ENCODE assay signal across 17 cellular contexts in the genomic region with DNA sequence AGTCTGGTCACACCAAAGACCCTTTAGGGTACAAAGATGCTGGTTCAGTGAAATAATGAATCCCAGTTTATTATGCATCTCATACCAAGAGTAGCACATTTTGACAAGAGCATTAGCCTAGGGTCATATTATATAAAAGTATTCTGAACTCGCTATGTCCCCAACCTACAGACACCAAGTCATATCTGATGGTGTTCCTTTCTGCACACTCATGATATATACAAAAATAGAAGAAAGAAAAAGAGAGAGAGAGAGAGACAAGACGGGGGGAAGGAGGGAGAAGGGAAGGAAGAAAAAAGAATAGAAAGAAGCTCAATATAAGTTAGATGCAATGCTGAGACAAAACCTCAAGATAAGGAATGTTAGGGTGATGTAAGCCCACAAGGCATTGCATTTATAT.
DNase-seq lines count a peak whose midpoint lies in the region; ATAC-seq and TF ChIP-seq lines count a peak whose summit lies in the region.
"Had no signal": no experiment of that assay in that cellular context is flagged by ENCODE, and none has a peak within 500 bp of the region (broad histone marks: within the 10 kb centered on the region; RNA-seq: fewer than 3 reads in every experiment).

No MANE protein-coding gene starts in this region.

- no peaks in the 10 kb centered on the region for H3K36me3 Mint-ChIP-seq in stimulated activated naive B cell treated with anti-CD40 and anti-IgM and Interleukin-4, amounts not matched to agents 10 μg/mL and 1 μg/mL and 100 μg/mL, for 72 hours
- H3K36me3 Mint-ChIP-seq: CD8-positive, alpha-beta T cell had no signal

- TF ChIP-seq POLR2A in esophagus squamous epithelium (IDR thresholded peaks at IDR 0.05) (no peak), uterus (IDR thresholded peaks at IDR 0.05) (no peak)

- no peak overlapping the region for H3K27ac Mint-ChIP-seq in stimulated activated naive B cell treated with anti-CD40 and anti-IgM and Interleukin-4, amounts not matched to agents 10 μg/mL and 1 μg/mL and 100 μg/mL, for 72 hours
- H3K27ac Mint-ChIP-seq: CD8-positive, alpha-beta T cell had no signal

- H3K27me3 Mint-ChIP-seq in stimulated activated naive B cell treated with anti-CD40 and anti-IgM and Interleukin-4, amounts not matched to agents 10 μg/mL and 1 μg/mL and 100 μg/mL, for 72 hours, result no peaks in the 10 kb centered on the region

- H3K4me1 Mint-ChIP-seq in stimulated activated naive B cell treated with anti-CD40 and anti-IgM and Interleukin-4, amounts not matched to agents 10 μg/mL and 1 μg/mL and 100 μg/mL, for 72 hours, result peaks cover 0 to 2% of the 10 kb centered on the region in 2 donors

- H3K4me1 ChIP-seq in left ventricle myocardium inferior (peaks cover 96% of the 10 kb centered on the region), right cardiac atrium (ENCODE audit: control insufficient read depth, insufficient read depth, low read length) (peaks cover 11% of the 10 kb centered on the region), esophagus squamous epithelium (peaks cover 0 to 50% (median 0%) of the 10 kb centered on the region in 3 donors), muscle layer of duodenum (ENCODE audit: control insufficient read depth in 1 of 2, insufficient read depth in 2 of 2, low read length in 2 of 2) (peaks cover 3 to 27% of the 10 kb centered on the region in 2 donors), uterus (peaks cover 12 to 26% of the 10 kb centered on the region in 2 donors)
- H3K4me1 ChIP-seq: BLaER1 had no signal

- H3K27me3 ChIP-seq in left ventricle myocardium inferior (ENCODE audit: low read depth) (no peaks in the 10 kb centered on the region), right cardiac atrium (ENCODE audit: control insufficient read depth, insufficient read depth) (no peaks in the 10 kb centered on the region), esophagus squamous epithelium (no peaks in the 10 kb centered on the region), muscle layer of duodenum (ENCODE audit: low read depth, low read length) (no peaks in the 10 kb centered on the region), uterus (no peaks in the 10 kb centered on the region)
- H3K27me3 ChIP-seq: BLaER1 had no signal

- H3K27ac ChIP-seq in left ventricle myocardium inferior (replicated peaks), result peak overlapping the region; percentile 84
- no peak overlapping the region for H3K27ac ChIP-seq in right cardiac atrium (ENCODE audit: low read length)
- peak overlapping the region in 3 of 4 donors; percentile 17 to 74 (median 56) for H3K27ac ChIP-seq in esophagus squamous epithelium
- peak overlapping the region; percentile 11 for H3K27ac ChIP-seq in muscle layer of duodenum (ENCODE audit: low read length)
- peak overlapping the region; percentile 39 to 100 for H3K27ac ChIP-seq in uterus
- H3K27ac ChIP-seq: BLaER1, GM23248 had no signal

- intact Hi-C loops in left ventricle myocardium inferior (cut with micrococcal nuclease), result no loop called here
- intact Hi-C loops in right cardiac atrium (cut with DNase I), result no loop called here
- intact Hi-C loops in esophagus squamous epithelium (cut with DNase I), result no loop called here
- intact Hi-C loops in uterus (cut with DNase I; ENCODE audit: low total_unique reads), result no loop called here

- no peak for ATAC-seq in right cardiac atrium
- ATAC-seq in stimulated activated naive B cell treated with anti-CD40 and anti-IgM and Interleukin-4, amounts not matched to agents 10 μg/mL and 1 μg/mL and 100 μg/mL, for 72 hours (replicated peaks), result no peak
- ATAC-seq: CD8-positive, alpha-beta T cell had no signal

- H3K36me3 ChIP-seq in left ventricle myocardium inferior (peaks cover 70% of the 10 kb centered on the region), esophagus squamous epithelium (peaks cover 0 to 85% (median 4%) of the 10 kb centered on the region in 3 donors), muscle layer of duodenum (ENCODE audit: control insufficient read depth in 1 of 2, insufficient read depth in 2 of 2, low read length in 2 of 2) (peaks cover 31 to 35% of the 10 kb centered on the region in 2 donors), uterus (no peaks in the 10 kb centered on the region)

- no peak for TF ChIP-seq CTCF in left ventricle myocardium inferior (IDR thresholded peaks at IDR 0.05; ENCODE audit: borderline replicate concordance)
- TF ChIP-seq CTCF in esophagus squamous epithelium (IDR thresholded peaks at IDR 0.05), result no peak
- TF ChIP-seq CTCF in uterus (IDR thresholded peaks at IDR 0.05), result no peak

- no peaks in the 10 kb centered on the region for H3K9me3 Mint-ChIP-seq in stimulated activated naive B cell treated with anti-CD40 and anti-IgM and Interleukin-4, amounts not matched to agents 10 μg/mL and 1 μg/mL and 100 μg/mL, for 72 hours
- H3K9me3 Mint-ChIP-seq: CD8-positive, alpha-beta T cell had no signal

- 54% methylated on average over 2 of the region's 2 CpGs for WGBS in right cardiac atrium
- WGBS in esophagus squamous epithelium, 2 donors, result 67 to 72% methylated on average over 2 of the region's 2 CpGs

- H3K4me3 Mint-ChIP-seq in stimulated activated naive B cell treated with anti-CD40 and anti-IgM and Interleukin-4, amounts not matched to agents 10 μg/mL and 1 μg/mL and 100 μg/mL, for 72 hours, result no peak overlapping the region
- H3K4me3 Mint-ChIP-seq: CD8-positive, alpha-beta T cell had no signal

- H3K4me3 ChIP-seq in left ventricle myocardium inferior (no peak overlapping the region), right cardiac atrium (ENCODE audit: low read length) (no peak overlapping the region), esophagus squamous epithelium (no peak overlapping the region), muscle layer of duodenum (ENCODE audit: low read depth in 1 of 2, low read length in 2 of 2) (no peak overlapping the region), uterus (no peak overlapping the region)
- H3K4me3 ChIP-seq: BLaER1, GM23248 had no signal

- H3K9me3 ChIP-seq in left ventricle myocardium inferior (replicated peaks) (no peaks in the 10 kb centered on the region), right cardiac atrium (ENCODE audit: control insufficient read depth, low read length) (no peaks in the 10 kb centered on the region), esophagus squamous epithelium (no peaks in the 10 kb centered on the region), muscle layer of duodenum (ENCODE audit: control insufficient read depth in 1 of 2, low read length in 2 of 2) (no peaks in the 10 kb centered on the region), uterus (no peaks in the 10 kb centered on the region)
- H3K9me3 ChIP-seq: BLaER1 had no signal

- DNase-seq in left ventricle myocardium inferior, result no peak
- DNase-seq in right cardiac atrium, result no peak
- DNase-seq in esophagus squamous epithelium (lab: John Stamatoyannopoulos, UW), result no peak
- DNase-seq in uterus, result no peak
- no peak for DNase-seq in stimulated activated naive B cell treated with anti-CD40 and anti-IgM and Interleukin-4, amounts not matched to agents 10 μg/mL and 1 μg/mL and 100 μg/mL, for 72 hours
- DNase-seq in DMS79 (lab: John Stamatoyannopoulos, UW), result no peak
- no peak for DNase-seq in cerebellar nuclear complex (lab: John Stamatoyannopoulos, UW)
- DNase-seq: 8988T; CD8-positive, alpha-beta T cell; DND-41; GM23248; KG1; NCI-H1417 treated with DMSO at 0.1 percent for 48 hours; NCI-H2029 treated with DMSO at 0.1 percent for 48 hours; NCI-H82 had no signal
